1 cellular context compared by ENCODE assay signal in the genomic region with DNA sequence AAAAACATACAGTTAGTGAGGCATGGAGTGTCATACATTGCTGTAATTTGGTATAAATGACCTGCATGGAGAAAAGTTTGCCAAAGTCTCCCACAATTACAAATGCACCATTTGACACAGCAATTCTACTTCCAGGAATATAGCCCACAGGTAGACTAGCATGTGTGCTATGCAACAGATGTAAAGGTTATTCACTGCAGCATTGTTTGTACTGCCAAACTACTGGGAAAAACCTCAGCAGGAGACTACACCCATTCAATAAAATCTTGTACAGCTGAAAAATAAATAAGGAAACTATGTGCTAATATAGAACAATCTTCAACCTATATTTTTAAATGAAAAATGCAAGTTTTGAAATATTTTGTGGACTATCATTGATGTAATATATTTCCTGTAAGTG. TPM values are rescaled to one million over a fixed set of nuclear protein-coding genes. Genes with fewer than 3 reads are reported as not detected.
"Had no signal": no experiment of that assay in that cellular context is flagged by ENCODE, and none has a peak within 500 bp of the region (broad histone marks: within the 10 kb centered on the region; RNA-seq: fewer than 3 reads in every experiment).

No MANE protein-coding gene starts in this region.

RNA-seq across cellular contexts. Expression of a gene that starts 17.8 kb away (rescaled TPM):
- total RNA-seq: G401 had no signal

RNA-seq across cellular contexts. Expression of a gene that starts 25.2 kb away (rescaled TPM):
- total RNA-seq: G401 had no signal
